In genomic region chr14:64220466-64220865, GRCh38 we compare ENCODE assay signal across 18 cellular contexts.
DNase-seq lines count a peak whose midpoint lies in the region; ATAC-seq, FAIRE-seq and TF ChIP-seq lines count a peak whose summit lies in the region.
"Had no signal": no experiment of that assay in that cellular context is flagged by ENCODE, and none has a peak within 500 bp of the region (broad histone marks: within the 10 kb centered on the region; RNA-seq: fewer than 3 reads in every experiment).

No MANE protein-coding gene starts in this region.

- H3K36me3 Mint-ChIP-seq in T-helper 17 cell (ENCODE audit: low read depth) = peaks cover 7% of the 10 kb centered on the region

- H4K20me1 ChIP-seq in HepG2 (ENCODE audit: insufficient read depth, low read length) (no peaks in the 10 kb centered on the region), osteoblast (ENCODE audit: insufficient read depth, low read length) (no peaks in the 10 kb centered on the region)

- H3K27me3 Mint-ChIP-seq in stimulated activated naive CD8-positive, alpha-beta T cell treated with anti-CD3 and anti-CD28 coated beads, Interleukin-15, amount 100 ng/mL, for 72 hours = no peaks in the 10 kb centered on the region
- no peaks in the 10 kb centered on the region for H3K27me3 Mint-ChIP-seq in T-helper 17 cell
- H3K27me3 Mint-ChIP-seq: activated CD4-positive, alpha-beta T cell treated with anti-CD3 and anti-CD28 coated beads, Interleukin-2, amount 10 ng/mL, durations not matched to agents 24 days and 14 days; CD4-positive, CD25-positive, alpha-beta regulatory T cell; T-cell had no signal

- H3K4me3 ChIP-seq in HepG2 (replicated peaks in 1 of 3; ENCODE audit: insufficient read depth in 1 of 3, low read depth in 2 of 3, low read length in 3 of 3) = no peak overlapping the region
- no peak overlapping the region for H3K4me3 ChIP-seq in osteoblast (ENCODE audit: insufficient read depth, low read length)
- H3K4me3 ChIP-seq: Peyer's patch had no signal

- H3K4me1 ChIP-seq in HepG2 (ENCODE audit: insufficient read depth, low read length) (no peaks in the 10 kb centered on the region), osteoblast (ENCODE audit: insufficient read depth, low read length) (no peaks in the 10 kb centered on the region)

- no peaks in the 10 kb centered on the region for H3K9me3 Mint-ChIP-seq in stimulated activated naive CD8-positive, alpha-beta T cell treated with anti-CD3 and anti-CD28 coated beads, Interleukin-15, amount 100 ng/mL, for 72 hours
- H3K9me3 Mint-ChIP-seq: activated CD4-positive, alpha-beta T cell treated with anti-CD3 and anti-CD28 coated beads, Interleukin-2, amount 10 ng/mL, durations not matched to agents 24 days and 14 days; activated T-cell treated with anti-CD3 and anti-CD28 coated beads, Interleukin-2, amount 50 U/mL, for 4 hours; CD4-positive, CD25-positive, alpha-beta regulatory T cell; immature natural killer cell; T-cell had no signal

- TF ChIP-seq CTCF in HepG2 (CRISPR knock-in tag; IDR thresholded peaks at IDR 0.05) = no peak
- TF ChIP-seq CTCF in osteoblast (IDR thresholded peaks at IDR 0.05; ENCODE audit: extremely low read depth, low read depth, low read length) = no peak

- H3K4me1 Mint-ChIP-seq in stimulated activated naive CD8-positive, alpha-beta T cell treated with anti-CD3 and anti-CD28 coated beads, Interleukin-15, amount 100 ng/mL, for 72 hours = no peaks in the 10 kb centered on the region
- H3K4me1 Mint-ChIP-seq in T-helper 17 cell = no peaks in the 10 kb centered on the region
- H3K4me1 Mint-ChIP-seq: activated CD4-positive, alpha-beta T cell treated with anti-CD3 and anti-CD28 coated beads, Interleukin-2, amount 10 ng/mL, durations not matched to agents 24 days and 14 days; immature natural killer cell had no signal

- H2AFZ ChIP-seq in HepG2 (ENCODE audit: low read length) (no peak overlapping the region), osteoblast (ENCODE audit: low read length) (no peak overlapping the region)

- H3K36me3 ChIP-seq in HepG2 (replicated peaks in 1 of 2; ENCODE audit: control insufficient read depth in 1 of 2, insufficient read depth in 2 of 2, low read length in 2 of 2) (peaks cover 1 to 15% of the 10 kb centered on the region in 2 experiments; a peak in 2 of 5 replicates), osteoblast (ENCODE audit: insufficient read depth, low read length) (no peaks in the 10 kb centered on the region)

- BruUV-seq in HepG2 (replicated peaks; lab: Mats Ljungman, UMichigan) = no TSS peak

- FAIRE-seq in HepG2 (lab: Jason Lieb, UNC) = no peak

- POLR2A ChIA-PET in HepG2 (lab: Yijun Ruan, JAX) = no interaction called here

- no peaks in the 10 kb centered on the region for H3K9me3 ChIP-seq in HepG2 (ENCODE audit: low read length)
- H3K9me3 ChIP-seq in osteoblast (ENCODE audit: low read depth, low read length) = no peaks in the 10 kb centered on the region
- no peaks in the 10 kb centered on the region for H3K9me3 ChIP-seq in T-helper 17 cell (ENCODE audit: control insufficient read depth, low read length, poor library complexity, severe bottlenecking)
- H3K9me3 ChIP-seq: Peyer's patch had no signal

- in situ Hi-C loops in HepG2 (cut with HindIII; ENCODE audit: extremely low pct_ligation_motif_present, low pct_unique_long_range_greater_than_20kb) = no loop called here

- intact Hi-C loops in HepG2 (cut with micrococcal nuclease; ENCODE audit: unreplicated experiment) = no loop called here

- peak overlapping the region; percentile 13 to 42 for H3K27ac Mint-ChIP-seq in stimulated activated naive CD8-positive, alpha-beta T cell treated with anti-CD3 and anti-CD28 coated beads, Interleukin-15, amount 100 ng/mL, for 72 hours
- no peak overlapping the region for H3K27ac Mint-ChIP-seq in T-helper 17 cell
- H3K27ac Mint-ChIP-seq: activated CD4-positive, alpha-beta T cell treated with anti-CD3 and anti-CD28 coated beads, Interleukin-2, amount 10 ng/mL, durations not matched to agents 24 days and 14 days; CD4-positive, CD25-positive, alpha-beta regulatory T cell; immature natural killer cell; T-cell had no signal

- H3K79me2 ChIP-seq in HepG2 (ENCODE audit: insufficient read depth, low read length) = no peaks in the 10 kb centered on the region
- H3K79me2 ChIP-seq in osteoblast (ENCODE audit: insufficient read depth, low read length) = no peaks in the 10 kb centered on the region

- 94% methylated on average over 9 of the region's 14 CpGs for WGBS in HepG2 (ENCODE audit: low lambda C conversion rate)

- ATAC-seq in HepG2 = no peak
- ATAC-seq in stimulated activated naive CD8-positive, alpha-beta T cell treated with anti-CD3 and anti-CD28 coated beads, Interleukin-15, amount 100 ng/mL, for 72 hours = no peak
- no peak for ATAC-seq in HG03354 (IDR thresholded peaks at IDR 0.05; ENCODE audit: poor library complexity, severe bottlenecking, unreplicated experiment)
- ATAC-seq in T-helper 17 cell = no peak
- ATAC-seq: activated T-cell treated with anti-CD3 and anti-CD28 coated beads, Interleukin-2, amount 50 U/mL, for 4 hours had no signal

- TF ChIP-seq RAD21 in HepG2 (CRISPR knock-in tag; IDR thresholded peaks at IDR 0.05) = no peak

- H3K9ac ChIP-seq in HepG2 (ENCODE audit: insufficient read depth, low read depth, low read length) = no peak overlapping the region

- H3K27ac ChIP-seq in HepG2 (ENCODE audit: extremely low read length, insufficient read depth, low read length) (no peak overlapping the region), osteoblast (ENCODE audit: low read depth, low read length) (no peak overlapping the region)
- H3K27ac ChIP-seq: Peyer's patch had no signal

- no peak overlapping the region for H3K4me3 Mint-ChIP-seq in stimulated activated naive CD8-positive, alpha-beta T cell treated with anti-CD3 and anti-CD28 coated beads, Interleukin-15, amount 100 ng/mL, for 72 hours
- no peak overlapping the region for H3K4me3 Mint-ChIP-seq in T-helper 17 cell
- H3K4me3 Mint-ChIP-seq: activated CD4-positive, alpha-beta T cell treated with anti-CD3 and anti-CD28 coated beads, Interleukin-2, amount 10 ng/mL, durations not matched to agents 24 days and 14 days; activated T-cell treated with anti-CD3 and anti-CD28 coated beads, Interleukin-2, amount 50 U/mL, for 4 hours; CD4-positive, CD25-positive, alpha-beta regulatory T cell; immature natural killer cell; T-cell had no signal

- no peak for TF ChIP-seq EP300 in HepG2 (IDR thresholded peaks at IDR 0.05; ENCODE audit: low read depth in 2 of 2, low read length in 2 of 2)
- TF ChIP-seq EP300 in HepG2 (CRISPR knock-in tag; IDR thresholded peaks at IDR 0.05; ENCODE audit: borderline replicate concordance) = no peak

- H3K27me3 ChIP-seq in HepG2 (ENCODE audit: control insufficient read depth in 1 of 2, insufficient read depth in 2 of 2, low read length in 2 of 2) = no peaks in the 10 kb centered on the region
- H3K27me3 ChIP-seq in osteoblast (ENCODE audit: insufficient read depth, low read length) = no peaks in the 10 kb centered on the region
- H3K27me3 ChIP-seq: Peyer's patch had no signal

- CTCF ChIA-PET in HepG2 (lab: Yijun Ruan, JAX; ENCODE audit: low intra/inter-chr PET ratio, low total read pairs) = no interaction called here

- H3K4me2 ChIP-seq in HepG2 (ENCODE audit: low read depth, low read length) (no peak overlapping the region), osteoblast (ENCODE audit: insufficient read depth, low read length) (no peak overlapping the region)

- no peak for TF ChIP-seq POLR2A in HepG2 (IDR thresholded peaks at IDR 0.05; ENCODE audit: insufficient read depth in 1 of 2, low read depth in 2 of 2, low read length in 2 of 2)

- DNase-seq in NCI-H1694 (lab: John Stamatoyannopoulos, UW) = peak; percentile 94
- peak; percentile 45 for DNase-seq in cerebellar cortex (ENCODE audit: low spot score)
- no peak for DNase-seq in HepG2 (ENCODE audit: low spot score)
- DNase-seq in stimulated activated naive CD8-positive, alpha-beta T cell treated with anti-CD3 and anti-CD28 coated beads, Interleukin-15, amount 100 ng/mL, for 72 hours = no peak
- DNase-seq in SK-N-DZ (ENCODE audit: low spot score) = no peak
- no peak for DNase-seq in osteoblast (ENCODE audit: insufficient read length, low spot score, missing footprints)
- no peak for DNase-seq in T-helper 17 cell
- DNase-seq: activated CD4-positive, alpha-beta T cell treated with anti-CD3 and anti-CD28 coated beads, Interleukin-2, amount 10 ng/mL, durations not matched to agents 24 days and 14 days; activated T-cell treated with anti-CD3 and anti-CD28 coated beads, Interleukin-2, amount 50 U/mL, for 4 hours; aorta; CD4-positive, CD25-positive, alpha-beta regulatory T cell; effector CD4-positive, alpha-beta T cell; immature natural killer cell; NCI-H510A; stimulated activated naive CD4-positive, alpha-beta T cell treated with Interleukin-2 at 50 U/mL for 16 hours; T-cell had no signal

TF ChIP-seq in HepG2, 621 proteins besides CTCF, POLR2A, EP300 and RAD21:
- TF ChIP-seq MAFF (IDR thresholded peaks at IDR 0.05; ENCODE audit: low read depth, low read length) (peak; percentile 63), MAFK (conservative IDR thresholded peaks at IDR 0.05 in 1 of 2, IDR thresholded peaks at IDR 0.05 in 1 of 2; ENCODE audit: low read length in 2 of 2) (peak; percentile 63 to 85), PBX3 (CRISPR knock-in tag; IDR thresholded peaks at IDR 0.05; ENCODE audit: borderline replicate concordance) (no peak), ZBTB3 (CRISPR knock-in tag; IDR thresholded peaks at IDR 0.05; ENCODE audit: borderline replicate concordance, low read depth) (no peak)
- TF ChIP-seq, protein P1, sequence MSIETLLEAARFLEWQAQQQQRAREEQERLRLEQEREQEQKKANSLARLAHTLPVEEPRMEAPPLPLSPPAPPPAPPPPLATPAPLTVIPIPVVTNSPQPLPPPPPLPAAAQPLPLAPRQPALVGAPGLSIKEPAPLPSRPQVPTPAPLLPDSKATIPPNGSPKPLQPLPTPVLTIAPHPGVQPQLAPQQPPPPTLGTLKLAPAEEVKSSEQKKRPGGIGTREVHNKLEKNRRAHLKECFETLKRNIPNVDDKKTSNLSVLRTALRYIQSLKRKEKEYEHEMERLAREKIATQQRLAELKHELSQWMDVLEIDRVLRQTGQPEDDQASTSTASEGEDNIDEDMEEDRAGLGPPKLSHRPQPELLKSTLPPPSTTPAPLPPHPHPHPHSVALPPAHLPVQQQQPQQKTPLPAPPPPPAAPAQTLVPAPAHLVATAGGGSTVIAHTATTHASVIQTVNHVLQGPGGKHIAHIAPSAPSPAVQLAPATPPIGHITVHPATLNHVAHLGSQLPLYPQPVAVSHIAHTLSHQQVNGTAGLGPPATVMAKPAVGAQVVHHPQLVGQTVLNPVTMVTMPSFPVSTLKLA (IDR thresholded peaks at IDR 0.05) = peak; percentile 42
TF ChIP-seq in HepG2: peak in this region for 3.

Comparison
In these comparisons a context has a peak if more than half of its experiments do, and no peak if none do; other contexts are left out.
1. DNase-seq: peak in NCI-H1694 (single experiment) and cerebellar cortex (single experiment); none in HepG2 (single experiment), stimulated activated naive CD8-positive, alpha-beta T cell treated with anti-CD3 and anti-CD28 coated beads, Interleukin-15, amount 100 ng/mL, for 72 hours (0 of 2), SK-N-DZ (single experiment), osteoblast (single experiment) and T-helper 17 cell (0 of 3).